In genomic region chr2:45596761-45597160, GRCh38 we compare ENCODE assay signal across 20 cellular contexts.
"Had no signal": no experiment of that assay in that cellular context is flagged by ENCODE, and none has a peak within 500 bp of the region (broad histone marks: within the 10 kb centered on the region; RNA-seq: fewer than 3 reads in every experiment).

No MANE protein-coding gene starts in this region.

- H3K4me3 ChIP-seq: hepatocyte, lung, psoas muscle, right lobe of liver, skin epidermis, transverse colon had no signal

- H3K9me3 ChIP-seq: psoas muscle, right lobe of liver, thoracic aorta, transverse colon had no signal

- H3K4me1 ChIP-seq: right lobe of liver, transverse colon had no signal

- H3K79me2 ChIP-seq: hepatocyte had no signal

- H3K27me3 ChIP-seq: hepatocyte, right lobe of liver, transverse colon had no signal

- ATAC-seq: left colon; left ventricle myocardium superior; naive thymus-derived CD4-positive, alpha-beta T cell; psoas muscle; right lobe of liver; stimulated activated memory B cell treated with anti-CD40 and anti-IgM and Interleukin-4, amounts not matched to agents 10 μg/mL and 1 μg/mL and 100 μg/mL, for 72 hours; stimulated activated naive CD8-positive, alpha-beta T cell treated with anti-CD3 and anti-CD28 coated beads, Interleukin-15, amount 100 ng/mL, for 72 hours had no signal

- DNase-seq: effector CD4-positive, alpha-beta T cell; endodermal cell; foreskin melanocyte; head of caudate nucleus; left colon; left ventricle myocardium superior; mesendoderm; naive thymus-derived CD4-positive, alpha-beta T cell; nephron progenitor cell; psoas muscle; retina; right lobe of liver; stimulated activated CD4-positive, alpha-beta T cell treated with anti-CD3 and anti-CD28 coated beads, Interleukin-4, amount 100 ng/mL, for 1 hour; stimulated activated naive CD8-positive, alpha-beta T cell treated with anti-CD3 and anti-CD28 coated beads, Interleukin-15, amount 100 ng/mL, for 72 hours; transverse colon had no signal

- H2AFZ ChIP-seq: hepatocyte had no signal

- H3K27ac ChIP-seq: hepatocyte, psoas muscle, right lobe of liver, transverse colon had no signal

- H3K4me2 ChIP-seq: hepatocyte had no signal
